Comparison of ENCODE assay signal across 8 cellular contexts in genomic region chr2:219642465-219643083, GRCh38. TPM values are rescaled to one million over a fixed set of nuclear protein-coding genes. Genes with fewer than 3 reads are reported as not detected.
A peak's percentile ranks its signal among the peaks of the same experiment; 100 is the strongest.
DNase-seq lines count a peak whose midpoint lies in the region; ATAC-seq and TF ChIP-seq lines count a peak whose summit lies in the region.

No MANE protein-coding gene starts in this region.

- TF ChIP-seq CTCF in coronary artery (IDR thresholded peaks at IDR 0.05) (peak; percentile 99), liver (IDR thresholded peaks at IDR 0.05; ENCODE audit: low read depth, low read length, missing input control) (peak; percentile 100)

- peaks cover 0 to 4% (median 2%) of the 10 kb centered on the region in 4 donors for H3K4me1 ChIP-seq in liver (ENCODE audit: control insufficient read depth in 4 of 4, insufficient read depth in 4 of 4, low read length in 3 of 4)

- no peaks in the 10 kb centered on the region for H3K9me3 ChIP-seq in liver (ENCODE audit: control insufficient read depth in 4 of 4, low read length in 3 of 4)

- H3K4me3 ChIP-seq in coronary artery (no peak overlapping the region), liver (ENCODE audit: low read depth in 1 of 3, low read length in 3 of 3) (no peak overlapping the region)

- peak; percentile 93 for DNase-seq in COLO829 (ENCODE audit: low spot score)
- peak; percentile 85 for DNase-seq in NCI-H69 (lab: John Stamatoyannopoulos, UW)
- peak; percentile 94 for DNase-seq in activated CD4-positive, alpha-beta T cell treated with anti-CD3 and anti-CD28 coated beads for 48 hours
- DNase-seq in coronary artery (ENCODE audit: low spot score) = peak; percentile 97
- peak; percentile 76 to 91 (median 79) for DNase-seq in stimulated activated CD4-positive, alpha-beta T cell treated with anti-CD3 and anti-CD28 coated beads, TNF-alpha, amount 100 ng/mL, for 24 hours (ENCODE audit: low read depth in 3 of 3)

- H3K27me3 ChIP-seq in liver (ENCODE audit: control insufficient read depth in 4 of 4, insufficient read depth in 4 of 4, low read length in 3 of 4) = no peaks in the 10 kb centered on the region

- TF ChIP-seq RAD21 in liver (IDR thresholded peaks at IDR 0.05) = peak; percentile 96 to 98

- WGBS in liver = 7% methylated on average over 24 of the region's 24 CpGs

- no peak overlapping the region for H3K9ac ChIP-seq in liver (ENCODE audit: low read depth in 1 of 2, low read length in 2 of 2)

- H3K36me3 ChIP-seq in liver (ENCODE audit: control insufficient read depth in 4 of 4, insufficient read depth in 3 of 4, low read depth in 1 of 4, low read length in 3 of 4) = no peaks in the 10 kb centered on the region

- ATAC-seq in GM19455 (IDR thresholded peaks at IDR 0.05; ENCODE audit: unreplicated experiment) = peak; percentile 97
- ATAC-seq in HG03558 (IDR thresholded peaks at IDR 0.05; ENCODE audit: extremely low read depth, unreplicated experiment) = peak; percentile 99

- peak overlapping the region; percentile 39 to 42 for H3K27ac ChIP-seq in coronary artery
- H3K27ac ChIP-seq in liver (ENCODE audit: low read depth in 1 of 2, low read length in 2 of 2) = no peak overlapping the region

TF ChIP-seq in liver, 16 proteins besides CTCF, POLR2A, EP300 and RAD21:
- TF ChIP-seq RXRA (IDR thresholded peaks at IDR 0.05) (peak; percentile 37 to 54), YY1 (IDR thresholded peaks at IDR 0.05) (no peak), HNF4G (IDR thresholded peaks at IDR 0.05) (no peak), SP1 (IDR thresholded peaks at IDR 0.05) (no peak), GABPA (IDR thresholded peaks at IDR 0.05 in 1 of 2, conservative IDR thresholded peaks at IDR 0.05 in 1 of 2) (no peak), HNF4A (conservative IDR thresholded peaks at IDR 0.05) (no peak), FOXA2 (IDR thresholded peaks at IDR 0.05) (no peak), MAX (IDR thresholded peaks at IDR 0.05) (no peak)
- TF ChIP-seq, protein P1, sequence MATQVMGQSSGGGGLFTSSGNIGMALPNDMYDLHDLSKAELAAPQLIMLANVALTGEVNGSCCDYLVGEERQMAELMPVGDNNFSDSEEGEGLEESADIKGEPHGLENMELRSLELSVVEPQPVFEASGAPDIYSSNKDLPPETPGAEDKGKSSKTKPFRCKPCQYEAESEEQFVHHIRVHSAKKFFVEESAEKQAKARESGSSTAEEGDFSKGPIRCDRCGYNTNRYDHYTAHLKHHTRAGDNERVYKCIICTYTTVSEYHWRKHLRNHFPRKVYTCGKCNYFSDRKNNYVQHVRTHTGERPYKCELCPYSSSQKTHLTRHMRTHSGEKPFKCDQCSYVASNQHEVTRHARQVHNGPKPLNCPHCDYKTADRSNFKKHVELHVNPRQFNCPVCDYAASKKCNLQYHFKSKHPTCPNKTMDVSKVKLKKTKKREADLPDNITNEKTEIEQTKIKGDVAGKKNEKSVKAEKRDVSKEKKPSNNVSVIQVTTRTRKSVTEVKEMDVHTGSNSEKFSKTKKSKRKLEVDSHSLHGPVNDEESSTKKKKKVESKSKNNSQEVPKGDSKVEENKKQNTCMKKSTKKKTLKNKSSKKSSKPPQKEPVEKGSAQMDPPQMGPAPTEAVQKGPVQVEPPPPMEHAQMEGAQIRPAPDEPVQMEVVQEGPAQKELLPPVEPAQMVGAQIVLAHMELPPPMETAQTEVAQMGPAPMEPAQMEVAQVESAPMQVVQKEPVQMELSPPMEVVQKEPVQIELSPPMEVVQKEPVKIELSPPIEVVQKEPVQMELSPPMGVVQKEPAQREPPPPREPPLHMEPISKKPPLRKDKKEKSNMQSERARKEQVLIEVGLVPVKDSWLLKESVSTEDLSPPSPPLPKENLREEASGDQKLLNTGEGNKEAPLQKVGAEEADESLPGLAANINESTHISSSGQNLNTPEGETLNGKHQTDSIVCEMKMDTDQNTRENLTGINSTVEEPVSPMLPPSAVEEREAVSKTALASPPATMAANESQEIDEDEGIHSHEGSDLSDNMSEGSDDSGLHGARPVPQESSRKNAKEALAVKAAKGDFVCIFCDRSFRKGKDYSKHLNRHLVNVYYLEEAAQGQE (IDR thresholded peaks at IDR 0.05) = peak; percentile 60
- TF ChIP-seq, protein P2, sequence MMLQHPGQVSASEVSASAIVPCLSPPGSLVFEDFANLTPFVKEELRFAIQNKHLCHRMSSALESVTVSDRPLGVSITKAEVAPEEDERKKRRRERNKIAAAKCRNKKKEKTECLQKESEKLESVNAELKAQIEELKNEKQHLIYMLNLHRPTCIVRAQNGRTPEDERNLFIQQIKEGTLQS (IDR thresholded peaks at IDR 0.05) = peak; percentile 61

RNA-seq across cellular contexts. Expression of gene SLC4A3, which starts 15.1 kb away (rescaled TPM):
- under 1 TPM; 0.08 to 0.19 TPM for total RNA-seq in liver
- polyA plus RNA-seq in liver = under 1 TPM; 0.08 TPM

RNA-seq across cellular contexts. Expression of gene STK11IP, which starts 44.9 kb away (rescaled TPM):
- total RNA-seq in liver = 1 to 10 TPM; 7.1 to 8.4 TPM
- 1 to 10 TPM; 2.9 to 5.7 TPM for polyA plus RNA-seq in liver

Comparison
In these comparisons a context has a peak if more than half of its experiments do, and no peak if none do; other contexts are left out.
1. H3K27ac ChIP-seq: peak in coronary artery (2 of 2); none in liver (0 of 2).
2. Peak in every context shown above with its lines, with median percentiles within 50 percentile points of each other: DNase-seq.